21 cellular contexts compared by ENCODE assay signal in the genomic region with DNA sequence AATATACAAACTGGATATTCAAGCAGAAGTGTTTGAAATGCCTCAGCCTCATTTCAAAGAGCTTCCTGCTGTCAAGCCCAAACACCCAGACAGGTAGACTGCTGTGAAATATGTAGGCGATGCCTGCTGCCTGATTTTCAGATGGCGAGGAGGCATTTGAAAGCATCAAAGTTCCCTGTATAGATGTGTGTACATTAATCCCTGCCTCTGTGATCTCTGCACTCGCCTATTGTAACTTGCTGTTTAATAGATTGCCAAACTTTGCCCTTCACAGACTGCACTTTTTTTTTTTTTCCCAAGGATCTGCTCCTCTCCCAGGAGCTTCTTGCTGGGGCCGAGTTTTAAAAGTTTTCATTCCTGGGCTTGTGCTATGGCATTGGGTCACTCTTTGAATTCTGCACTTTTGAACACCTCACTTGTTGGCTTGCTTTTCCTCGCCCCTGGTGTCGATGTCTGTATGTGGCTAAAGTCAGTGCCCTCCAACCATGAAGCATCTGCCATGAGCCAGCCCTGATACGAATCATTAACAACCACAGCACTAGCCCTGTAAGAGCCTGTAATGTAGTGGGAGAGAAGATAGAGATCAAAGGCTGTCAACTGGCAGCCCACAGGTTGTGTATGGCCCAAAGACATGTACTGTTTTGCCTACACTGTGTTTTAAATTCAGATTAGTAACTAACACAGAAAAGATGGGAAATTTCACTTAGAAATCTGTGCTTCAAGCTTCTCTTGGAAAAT.
"Had no signal": no experiment of that assay in that cellular context is flagged by ENCODE, and none has a peak within 500 bp of the region (broad histone marks: within the 10 kb centered on the region; RNA-seq: fewer than 3 reads in every experiment).

No MANE protein-coding gene starts in this region.

- H3K4me1 Mint-ChIP-seq: activated B cell treated with CpG ODN at 0.5 μM for 24 hours had no signal

- H3K4me3 Mint-ChIP-seq: activated B cell treated with CpG ODN at 0.5 μM for 24 hours; activated CD4-positive, alpha-beta T cell treated with anti-CD3 and anti-CD28 coated beads, Interleukin-2, amount 10 ng/mL, durations not matched to agents 24 days and 14 days; activated CD8-positive, alpha-beta T cell treated with anti-CD3 and anti-CD28 coated beads for 36 hours; naive thymus-derived CD8-positive, alpha-beta T cell; T-helper 2 cell treated with Interferon-gamma antibody and Interleukin-4, amounts not matched to agents 5 μg/mL and 100 μg/mL, for 36 hours had no signal

- H3K4me3 ChIP-seq: gastroesophageal sphincter, heart right ventricle, vagina had no signal

- H3K27me3 Mint-ChIP-seq: activated CD4-positive, alpha-beta T cell treated with anti-CD3 and anti-CD28 coated beads, Interleukin-2, amount 10 ng/mL, durations not matched to agents 24 days and 14 days; activated CD8-positive, alpha-beta T cell treated with anti-CD3 and anti-CD28 coated beads for 36 hours; naive thymus-derived CD8-positive, alpha-beta T cell had no signal

- H3K36me3 ChIP-seq: gastroesophageal sphincter, heart right ventricle, vagina had no signal

- DNase-seq: activated B cell treated with CpG ODN at 0.5 μM for 24 hours; activated CD4-positive, alpha-beta T cell treated with anti-CD3 and anti-CD28 coated beads, Interleukin-2, amount 10 ng/mL, durations not matched to agents 24 days and 14 days; activated CD8-positive, alpha-beta T cell treated with anti-CD3 and anti-CD28 coated beads for 36 hours; activated effector memory CD4-positive, alpha-beta T cell treated with Interleukin-2 at 50 U/mL for 16 hours; activated naive CD4-positive, alpha-beta T cell treated with anti-CD3 and anti-CD28 coated beads, Interleukin-2, amount 50 U/mL, for 16 hours; activated T-cell treated with anti-CD3 and anti-CD28 coated beads, Interleukin-2, amount 50 U/mL, for 1 hour; cerebellar nuclear complex; cortex of kidney; heart right ventricle; kidney glomerular epithelial cell; mesenchymal stem cell; naive thymus-derived CD8-positive, alpha-beta T cell; nucleus accumbens; retina; stimulated activated CD8-positive, alpha-beta memory T cell treated with anti-CD3 and anti-CD28 coated beads, Interleukin-4, amount 100 ng/mL, for 48 hours; stimulated activated naive CD4-positive, alpha-beta T cell treated with Interleukin-2 at 50 U/mL for 16 hours; trophoblast cell had no signal

- H3K27ac Mint-ChIP-seq: activated B cell treated with CpG ODN at 0.5 μM for 24 hours; activated CD8-positive, alpha-beta T cell treated with anti-CD3 and anti-CD28 coated beads for 36 hours; T-helper 2 cell treated with Interferon-gamma antibody and Interleukin-4, amounts not matched to agents 5 μg/mL and 100 μg/mL, for 36 hours had no signal

- H3K27me3 ChIP-seq: gastroesophageal sphincter, heart right ventricle, vagina had no signal

- ATAC-seq: activated CD8-positive, alpha-beta T cell treated with anti-CD3 and anti-CD28 coated beads for 36 hours; esophagus mucosa; gastroesophageal sphincter; heart right ventricle; naive thymus-derived CD8-positive, alpha-beta T cell had no signal

- H3K27ac ChIP-seq: heart right ventricle, vagina had no signal
